Comparison of ENCODE assay signal across 1 cellular context in genomic region chr5:72525816-72526215, GRCh38.
TF ChIP-seq lines count a peak whose summit lies in the region.

No MANE protein-coding gene starts in this region.

TF ChIP-seq in SK-N-SH treated with all-trans-retinoic acid at 6 μM for 48 hours, 23 proteins besides CTCF, POLR2A, EP300 and RAD21 (continued from another document):
- no peak for TF ChIP-seq CREB5 (CRISPR knock-in tag; IDR thresholded peaks at IDR 0.05; ENCODE audit: low read depth)
- no peak for TF ChIP-seq BACH2 (CRISPR knock-in tag; IDR thresholded peaks at IDR 0.05; ENCODE audit: borderline replicate concordance)
- no peak for TF ChIP-seq TCF4 (CRISPR knock-in tag; IDR thresholded peaks at IDR 0.05; ENCODE audit: borderline replicate concordance)
- no peak for TF ChIP-seq PATZ1 (CRISPR knock-in tag; IDR thresholded peaks at IDR 0.05; ENCODE audit: borderline replicate concordance)
- no peak for TF ChIP-seq ZNF565 (CRISPR knock-in tag; conservative IDR thresholded peaks at IDR 0.05; ENCODE audit: low read depth)
- TF ChIP-seq OSR1 (CRISPR knock-in tag; IDR thresholded peaks at IDR 0.05) = no peak
- no peak for TF ChIP-seq ESRRG (CRISPR knock-in tag; IDR thresholded peaks at IDR 0.05)
- no peak for TF ChIP-seq PPARA (CRISPR knock-in tag; IDR thresholded peaks at IDR 0.05; ENCODE audit: borderline replicate concordance)
- TF ChIP-seq GLIS3 (CRISPR knock-in tag; IDR thresholded peaks at IDR 0.05) = no peak
